Comparison of ENCODE assay signal across 1 cellular context in genomic region chr1:221957350-221957749, GRCh38.
TF ChIP-seq lines count a peak whose summit lies in the region.

No MANE protein-coding gene starts in this region.

TF ChIP-seq in K562, 482 proteins besides CTCF, POLR2A, EP300 and RAD21:
- TF ChIP-seq ZNF146 (CRISPR knock-in tag; IDR thresholded peaks at IDR 0.05; ENCODE audit: unreplicated experiment) (peak; percentile 86), BCOR (IDR thresholded peaks at IDR 0.05) (peak; percentile 85), KDM1A (IDR thresholded peaks at IDR 0.05) (peak; percentile 10 to 74; a peak in 1 of 4 replicates), RBM25 (IDR thresholded peaks at IDR 0.05; ENCODE audit: low read depth, low read length, severe bottlenecking) (peak; percentile 4), SMARCA5 (IDR thresholded peaks at IDR 0.05) (peak; percentile 37; the same call in 1 of the 2 replicates)
